ENCODE assay signal across 17 cellular contexts in genomic region chr12:53067074-53067992, GRCh38. TPM values are rescaled to one million over a fixed set of nuclear protein-coding genes. Genes with fewer than 3 reads are reported as not detected.
DNase-seq lines count a peak whose midpoint lies in the region; ATAC-seq and TF ChIP-seq lines count a peak whose summit lies in the region.
"Had no signal": no experiment of that assay in that cellular context is flagged by ENCODE, and none has a peak within 500 bp of the region (broad histone marks: within the 10 kb centered on the region; RNA-seq: fewer than 3 reads in every experiment).

No MANE protein-coding gene starts in this region.

- H3K27me3 Mint-ChIP-seq in chondrocyte (ENCODE audit: low read depth), result no peaks in the 10 kb centered on the region
- no peaks in the 10 kb centered on the region for H3K27me3 Mint-ChIP-seq in T-helper 2 cell treated with Interferon-gamma antibody and Interleukin-4, amounts not matched to agents 5 μg/mL and 100 μg/mL, for 36 hours (ENCODE audit: low read depth)
- H3K27me3 Mint-ChIP-seq: activated CD4-positive, alpha-beta memory T cell treated with anti-CD3 and anti-CD28 coated beads for 36 hours; B cell had no signal

- no peak for DNase-seq in AG04450 (ENCODE audit: low read depth, low spot score)
- DNase-seq in H7, result peak; percentile 37
- no peak for DNase-seq in chondrocyte (ENCODE audit: low spot score)
- DNase-seq in sciatic nerve (ENCODE audit: low spot score), result peak; percentile 51
- no peak for DNase-seq in HuH-7.5 (ENCODE audit: low spot score)
- DNase-seq in T-helper 2 cell treated with Interferon-gamma antibody and Interleukin-4, amounts not matched to agents 5 μg/mL and 100 μg/mL, for 36 hours (ENCODE audit: low spot score), result no peak
- DNase-seq in NCI-H526 (lab: John Stamatoyannopoulos, UW), result no peak
- DNase-seq: activated CD4-positive, alpha-beta memory T cell treated with anti-CD3 and anti-CD28 coated beads for 36 hours; DMS53; NCI-H2029; NCI-H526 treated with DMSO at 0.1 percent for 48 hours had no signal

- POLR2A ChIA-PET in AG04450 (lab: Yijun Ruan, JAX), result interaction anchor here (0.6 to 4.5 kb wide), 7 partner anchors 13 to 166 kb away, joined by 3 to 33 read pairs (median 7); partner anchors contain the start of genes CSAD, SOAT2, SPRYD3 and ZNF740

- H3K9me3 ChIP-seq in AG04450 (ENCODE audit: control insufficient read depth, insufficient read depth, low read length), result no peaks in the 10 kb centered on the region
- H3K9me3 ChIP-seq: Peyer's patch, suprapubic skin had no signal

- H3K27me3 ChIP-seq in AG04450 (ENCODE audit: control insufficient read depth, insufficient read depth, low read length) (no peaks in the 10 kb centered on the region), H7 (ENCODE audit: control insufficient read depth, insufficient read depth, low read length) (no peaks in the 10 kb centered on the region; the same call in 1 of the 2 replicates)
- H3K27me3 ChIP-seq: Peyer's patch, suprapubic skin had no signal

- peaks cover 1% of the 10 kb centered on the region for H3K36me3 ChIP-seq in H7 (replicated peaks; ENCODE audit: control insufficient read depth, insufficient read depth, low read length)

- H3K9me3 Mint-ChIP-seq in chondrocyte (ENCODE audit: low read depth), result no peaks in the 10 kb centered on the region
- H3K9me3 Mint-ChIP-seq in T-helper 2 cell treated with Interferon-gamma antibody and Interleukin-4, amounts not matched to agents 5 μg/mL and 100 μg/mL, for 36 hours, result no peaks in the 10 kb centered on the region
- H3K9me3 Mint-ChIP-seq: activated CD4-positive, alpha-beta memory T cell treated with anti-CD3 and anti-CD28 coated beads for 36 hours had no signal

- peak overlapping the region; percentile 39 for H3K27ac ChIP-seq in AG04450 (ENCODE audit: low read depth, low read length)

- intact Hi-C loops in sciatic nerve (cut with DNase I), result loop anchor here (5.0 to 10.0 kb wide), 2 partner anchors 35 to 127 kb away; partner anchors contain the start of gene SOAT2

- peak overlapping the region; percentile 36 for H3K27ac Mint-ChIP-seq in chondrocyte (ENCODE audit: unreplicated experiment)
- no peak overlapping the region for H3K27ac Mint-ChIP-seq in T-helper 2 cell treated with Interferon-gamma antibody and Interleukin-4, amounts not matched to agents 5 μg/mL and 100 μg/mL, for 36 hours
- H3K27ac Mint-ChIP-seq: activated CD4-positive, alpha-beta memory T cell treated with anti-CD3 and anti-CD28 coated beads for 36 hours had no signal

- H3K4me3 Mint-ChIP-seq in chondrocyte (ENCODE audit: unreplicated experiment), result no peak overlapping the region
- H3K4me3 Mint-ChIP-seq in T-helper 2 cell treated with Interferon-gamma antibody and Interleukin-4, amounts not matched to agents 5 μg/mL and 100 μg/mL, for 36 hours, result no peak overlapping the region
- H3K4me3 Mint-ChIP-seq: activated CD4-positive, alpha-beta memory T cell treated with anti-CD3 and anti-CD28 coated beads for 36 hours; B cell had no signal

- H3K4me1 Mint-ChIP-seq in chondrocyte (ENCODE audit: low read depth), result peaks cover 81% of the 10 kb centered on the region
- H3K4me1 Mint-ChIP-seq in T-helper 2 cell treated with Interferon-gamma antibody and Interleukin-4, amounts not matched to agents 5 μg/mL and 100 μg/mL, for 36 hours (ENCODE audit: low read depth), result peaks cover 2% of the 10 kb centered on the region

- TF ChIP-seq CTCF in AG04450 (IDR thresholded peaks at IDR 0.05; ENCODE audit: low read depth, low read length) (no peak), chondrocyte (IDR thresholded peaks at IDR 0.05) (no peak)

- H3K36me3 Mint-ChIP-seq in chondrocyte (ENCODE audit: low read depth), result peaks cover 22% of the 10 kb centered on the region
- peaks cover 25% of the 10 kb centered on the region for H3K36me3 Mint-ChIP-seq in T-helper 2 cell treated with Interferon-gamma antibody and Interleukin-4, amounts not matched to agents 5 μg/mL and 100 μg/mL, for 36 hours (ENCODE audit: low read depth)

- H3K4me3 ChIP-seq in AG04450 (ENCODE audit: low read depth, low read length), result no peak overlapping the region
- no peak overlapping the region for H3K4me3 ChIP-seq in H7 (ENCODE audit: insufficient read depth, low read depth, low read length)
- H3K4me3 ChIP-seq: Peyer's patch, suprapubic skin had no signal

- CTCF ChIA-PET in AG04450 (lab: Charles Lee), result interaction anchor here (0.6 to 3.8 kb wide), 7 partner anchors 9 to 130 kb away, joined by 3 to 120 read pairs (median 16); partner anchors contain the start of genes IGFBP6, SOAT2 and SPRYD3

- ATAC-seq in sciatic nerve (no peak), HG02623 (IDR thresholded peaks at IDR 0.05; ENCODE audit: unreplicated experiment) (no peak)

RNA-seq across cellular contexts. Expression of gene SPRYD3, which starts 11.9 kb away (rescaled TPM):
- 15.4 and 17.6 TPM in 2 replicates for polyA plus RNA-seq in AG04450 (2011; rRNA removed)
- polyA minus RNA-seq in AG04450 (2011; rRNA and poly(A)+ RNA removed), result 25.2 and 26.8 TPM in 2 replicates
- total RNA-seq in H7 (2014; rRNA removed; shearing (Covaris generic)), result 8.3 and 8.7 TPM in 2 replicates
- total RNA-seq in chondrocyte (37.1 to 40.2 TPM (median 38.5 TPM) in 3 replicates), sciatic nerve (61.0 TPM)

RNA-seq across cellular contexts. Expression of gene TNS2, which starts 17.5 kb away (rescaled TPM):
- polyA plus RNA-seq in AG04450 (2011; rRNA removed), result 23.1 and 31.0 TPM in 2 replicates
- polyA minus RNA-seq in AG04450 (2011; rRNA and poly(A)+ RNA removed), result 74.2 and 82.3 TPM in 2 replicates
- total RNA-seq in H7 (2014; rRNA removed; shearing (Covaris generic)), result 7.6 and 8.7 TPM in 2 replicates
- total RNA-seq in chondrocyte (104 to 107 TPM (median 105 TPM) in 3 replicates), sciatic nerve (265 TPM)

RNA-seq across cellular contexts. Expression of gene IGFBP6, which starts 30.1 kb away (rescaled TPM):
- 182 and 274 TPM in 2 replicates for polyA plus RNA-seq in AG04450 (2011; rRNA removed)
- polyA minus RNA-seq in AG04450 (2011; rRNA and poly(A)+ RNA removed), result 61.6 and 95.6 TPM in 2 replicates
- total RNA-seq in H7 (2014; rRNA removed; shearing (Covaris generic)), result 10.8 and 17.5 TPM in 2 replicates
- total RNA-seq in chondrocyte (7.0 to 10.0 TPM (median 8.9 TPM) in 3 replicates), sciatic nerve (1,832 TPM)
- total RNA-seq: B cell, mononuclear cell had no signal

RNA-seq across cellular contexts. Expression of gene SOAT2, which starts 36.0 kb away (rescaled TPM):
- polyA plus RNA-seq in AG04450 (2011; rRNA removed), result 0.06 TPM in 1 of 2 replicates, not detected in the other
- not detected in 2 replicates for polyA minus RNA-seq in AG04450 (2011; rRNA and poly(A)+ RNA removed)
- not detected in 2 replicates for total RNA-seq in H7 (2014; rRNA removed; shearing (Covaris generic))
- total RNA-seq in chondrocyte (not detected in 3 replicates), sciatic nerve (1.2 TPM)
- total RNA-seq: B cell, omental fat pad, suprapubic skin had no signal

Comparison
In these comparisons a context has a peak if more than half of its experiments do, and no peak if none do; other contexts are left out.
1. DNase-seq: peak in H7 (single experiment) and sciatic nerve (single experiment); none in AG04450 (single experiment), chondrocyte (single experiment), HuH-7.5 (single experiment), T-helper 2 cell treated with Interferon-gamma antibody and Interleukin-4, amounts not matched to agents 5 μg/mL and 100 μg/mL, for 36 hours (single experiment) and NCI-H526 (0 of 2).
2. RNA of gene TNS2, which starts 17.5 kb away (total RNA-seq): 265 TPM in sciatic nerve (single experiment) and 104 to 107 TPM in chondrocyte; 7.6 to 8.7 TPM in H7; every median in the first group is over 10 times any median in the second.
3. RNA of gene IGFBP6, which starts 30.1 kb away (total RNA-seq): 1,832 TPM in sciatic nerve (single experiment); 10.8 to 17.5 TPM in H7 and 7.0 to 10.0 TPM in chondrocyte; every median in the first group is over 10 times any median in the second.